Comparison of ENCODE assay signal across 9 cellular contexts in the genomic region with DNA sequence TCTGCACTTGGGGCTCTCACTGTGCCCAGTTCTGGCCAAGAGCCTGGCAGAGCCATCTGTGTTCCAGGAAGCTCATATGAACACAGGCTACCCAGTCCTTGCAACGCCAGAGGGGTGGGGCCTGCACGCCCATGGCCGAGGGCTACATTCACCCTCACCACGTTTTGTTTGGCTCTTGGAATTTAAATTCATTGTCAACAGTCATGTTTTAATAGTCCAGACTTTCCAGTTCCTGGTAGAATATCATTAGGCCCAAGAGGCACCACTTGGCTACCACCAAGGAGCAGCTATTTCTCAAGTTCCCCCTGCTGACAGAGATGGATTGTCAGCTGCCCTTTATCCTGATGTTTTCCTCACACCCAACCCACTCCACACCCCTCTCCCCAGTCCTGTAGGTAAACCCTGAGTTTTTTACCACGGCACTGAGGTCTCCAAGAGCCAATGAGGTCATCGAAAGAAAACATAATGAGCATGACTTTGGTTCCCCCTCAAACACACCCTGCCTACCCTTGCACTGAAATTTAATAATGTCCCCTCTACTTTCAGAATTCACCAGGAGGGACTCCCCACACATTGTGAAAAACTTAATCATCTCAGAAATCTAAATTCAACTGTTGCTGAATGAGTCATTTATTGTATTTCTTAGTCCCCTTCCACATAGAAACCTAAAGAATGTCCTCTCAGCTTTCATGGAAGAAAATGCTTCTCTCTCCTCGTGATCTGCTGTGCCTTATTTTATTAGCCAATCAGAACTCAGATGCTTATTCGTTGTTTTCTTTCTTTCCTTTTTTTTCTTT.
DNase-seq lines count a peak whose midpoint lies in the region; ATAC-seq and TF ChIP-seq lines count a peak whose summit lies in the region.
"Had no signal": no experiment of that assay in that cellular context is flagged by ENCODE, and none has a peak within 500 bp of the region (broad histone marks: within the 10 kb centered on the region; RNA-seq: fewer than 3 reads in every experiment).

No MANE protein-coding gene starts in this region.

- no peak for TF ChIP-seq CTCF in activated CD8-positive, alpha-beta T cell treated with anti-CD3 and anti-CD28 coated beads for 36 hours (IDR thresholded peaks at IDR 0.05)

- H3K27ac Mint-ChIP-seq in activated CD8-positive, alpha-beta T cell treated with anti-CD3 and anti-CD28 coated beads for 36 hours, result peak overlapping the region; percentile 77
- no peak overlapping the region for H3K27ac Mint-ChIP-seq in activated CD8-positive, alpha-beta T cell treated with anti-CD3 and anti-CD28 coated beads, Interleukin-2, amount 10 ng/mL, durations not matched to agents 7 days and 5 days
- H3K27ac Mint-ChIP-seq in stimulated activated naive B cell treated with anti-CD40 and anti-IgM and Interleukin-4, amounts not matched to agents 10 μg/mL and 1 μg/mL and 100 μg/mL, for 72 hours, result no peak overlapping the region

- CTCF ChIA-PET in activated CD8-positive, alpha-beta T cell treated with anti-CD3 and anti-CD28 coated beads for 36 hours (lab: Charles Lee), result interaction anchor here (1.0 to 3.5 kb wide), 3 partner anchors 35 to 850 kb away, joined by 3 to 15 read pairs (median 3); no protein-coding TSS in a partner anchor
- CTCF ChIA-PET in activated CD8-positive, alpha-beta T cell treated with anti-CD3 and anti-CD28 coated beads, Interleukin-2, amount 10 ng/mL, durations not matched to agents 7 days and 5 days (lab: Charles Lee), result interaction anchor here (1.0 to 2.2 kb wide), 2 partner anchors 29 to 99 kb away, joined by 3 to 10 read pairs; no protein-coding TSS in a partner anchor

- ATAC-seq in activated CD8-positive, alpha-beta T cell treated with anti-CD3 and anti-CD28 coated beads for 36 hours, result peak; percentile 97
- no peak for ATAC-seq in activated CD8-positive, alpha-beta T cell treated with anti-CD3 and anti-CD28 coated beads, Interleukin-2, amount 10 ng/mL, durations not matched to agents 7 days and 5 days
- ATAC-seq in esophagus mucosa (peak; percentile 90), HG02763 (IDR thresholded peaks at IDR 0.05; ENCODE audit: unreplicated experiment) (no peak), GM19452 (IDR thresholded peaks at IDR 0.05; ENCODE audit: unreplicated experiment) (no peak)
- peak; percentile 85 to 94 for ATAC-seq in stimulated activated naive B cell treated with anti-CD40 and anti-IgM and Interleukin-4, amounts not matched to agents 10 μg/mL and 1 μg/mL and 100 μg/mL, for 72 hours (replicated peaks)

- H3K4me3 Mint-ChIP-seq in activated CD8-positive, alpha-beta T cell treated with anti-CD3 and anti-CD28 coated beads for 36 hours, result peak overlapping the region; percentile 21
- H3K4me3 Mint-ChIP-seq in activated CD8-positive, alpha-beta T cell treated with anti-CD3 and anti-CD28 coated beads, Interleukin-2, amount 10 ng/mL, durations not matched to agents 7 days and 5 days, result no peak overlapping the region
- no peak overlapping the region for H3K4me3 Mint-ChIP-seq in stimulated activated naive B cell treated with anti-CD40 and anti-IgM and Interleukin-4, amounts not matched to agents 10 μg/mL and 1 μg/mL and 100 μg/mL, for 72 hours

- no peaks in the 10 kb centered on the region for H3K27me3 Mint-ChIP-seq in activated CD8-positive, alpha-beta T cell treated with anti-CD3 and anti-CD28 coated beads for 36 hours
- no peaks in the 10 kb centered on the region for H3K27me3 Mint-ChIP-seq in activated CD8-positive, alpha-beta T cell treated with anti-CD3 and anti-CD28 coated beads, Interleukin-2, amount 10 ng/mL, durations not matched to agents 7 days and 5 days (ENCODE audit: low read depth)
- H3K27me3 Mint-ChIP-seq in stimulated activated naive B cell treated with anti-CD40 and anti-IgM and Interleukin-4, amounts not matched to agents 10 μg/mL and 1 μg/mL and 100 μg/mL, for 72 hours, result peaks cover 25 to 31% of the 10 kb centered on the region in 2 donors

- POLR2A ChIA-PET in activated CD8-positive, alpha-beta T cell treated with anti-CD3 and anti-CD28 coated beads for 36 hours (lab: Charles Lee), result no interaction called here
- POLR2A ChIA-PET in activated CD8-positive, alpha-beta T cell treated with anti-CD3 and anti-CD28 coated beads, Interleukin-2, amount 10 ng/mL, durations not matched to agents 7 days and 5 days (lab: Charles Lee), result interaction anchor here (0.6 kb wide), 1 partner anchor 1102 kb away, joined by 3 read pairs; no protein-coding TSS in a partner anchor

- intact Hi-C loops in activated CD8-positive, alpha-beta T cell treated with anti-CD3 and anti-CD28 coated beads for 36 hours (cut with micrococcal nuclease), result no loop called here

- peaks cover 2% of the 10 kb centered on the region for H3K36me3 Mint-ChIP-seq in activated CD8-positive, alpha-beta T cell treated with anti-CD3 and anti-CD28 coated beads for 36 hours (ENCODE audit: low read depth)
- H3K36me3 Mint-ChIP-seq in activated CD8-positive, alpha-beta T cell treated with anti-CD3 and anti-CD28 coated beads, Interleukin-2, amount 10 ng/mL, durations not matched to agents 7 days and 5 days (ENCODE audit: low read depth), result no peaks in the 10 kb centered on the region
- peaks cover 6% of the 10 kb centered on the region in 2 donors for H3K36me3 Mint-ChIP-seq in stimulated activated naive B cell treated with anti-CD40 and anti-IgM and Interleukin-4, amounts not matched to agents 10 μg/mL and 1 μg/mL and 100 μg/mL, for 72 hours

- H3K9me3 Mint-ChIP-seq in activated CD8-positive, alpha-beta T cell treated with anti-CD3 and anti-CD28 coated beads for 36 hours, result no peaks in the 10 kb centered on the region
- no peaks in the 10 kb centered on the region for H3K9me3 Mint-ChIP-seq in activated CD8-positive, alpha-beta T cell treated with anti-CD3 and anti-CD28 coated beads, Interleukin-2, amount 10 ng/mL, durations not matched to agents 7 days and 5 days (ENCODE audit: insufficient read depth)
- no peaks in the 10 kb centered on the region for H3K9me3 Mint-ChIP-seq in stimulated activated naive B cell treated with anti-CD40 and anti-IgM and Interleukin-4, amounts not matched to agents 10 μg/mL and 1 μg/mL and 100 μg/mL, for 72 hours

- H3K4me1 Mint-ChIP-seq in activated CD8-positive, alpha-beta T cell treated with anti-CD3 and anti-CD28 coated beads for 36 hours (ENCODE audit: low read depth), result peaks cover 16% of the 10 kb centered on the region
- peaks cover 2% of the 10 kb centered on the region for H3K4me1 Mint-ChIP-seq in activated CD8-positive, alpha-beta T cell treated with anti-CD3 and anti-CD28 coated beads, Interleukin-2, amount 10 ng/mL, durations not matched to agents 7 days and 5 days (ENCODE audit: low read depth)
- H3K4me1 Mint-ChIP-seq in stimulated activated naive B cell treated with anti-CD40 and anti-IgM and Interleukin-4, amounts not matched to agents 10 μg/mL and 1 μg/mL and 100 μg/mL, for 72 hours, result peaks cover 11 to 13% of the 10 kb centered on the region in 2 donors

- peak; percentile 49 for DNase-seq in activated CD8-positive, alpha-beta T cell treated with anti-CD3 and anti-CD28 coated beads for 36 hours
- no peak for DNase-seq in activated CD8-positive, alpha-beta T cell treated with anti-CD3 and anti-CD28 coated beads, Interleukin-2, amount 10 ng/mL, durations not matched to agents 7 days and 5 days
- DNase-seq in M059J (ENCODE audit: low read depth), result peak; percentile 79
- DNase-seq in stimulated activated naive B cell treated with anti-CD40 and anti-IgM and Interleukin-4, amounts not matched to agents 10 μg/mL and 1 μg/mL and 100 μg/mL, for 72 hours, result no peak
- no peak for DNase-seq in activated gamma-delta T cell (lab: John Stamatoyannopoulos, UW)
- DNase-seq: pancreas had no signal

Comparison
In these comparisons a context has a peak if more than half of its experiments do, and no peak if none do; other contexts are left out.
1. ATAC-seq: peak in activated CD8-positive, alpha-beta T cell treated with anti-CD3 and anti-CD28 coated beads for 36 hours (single experiment), esophagus mucosa (single experiment) and stimulated activated naive B cell treated with anti-CD40 and anti-IgM and Interleukin-4, amounts not matched to agents 10 μg/mL and 1 μg/mL and 100 μg/mL, for 72 hours (2 of 2); none in activated CD8-positive, alpha-beta T cell treated with anti-CD3 and anti-CD28 coated beads, Interleukin-2, amount 10 ng/mL, durations not matched to agents 7 days and 5 days (single experiment), HG02763 (single experiment) and GM19452 (single experiment).
2. DNase-seq: peak in activated CD8-positive, alpha-beta T cell treated with anti-CD3 and anti-CD28 coated beads for 36 hours (single experiment) and M059J (single experiment); none in activated CD8-positive, alpha-beta T cell treated with anti-CD3 and anti-CD28 coated beads, Interleukin-2, amount 10 ng/mL, durations not matched to agents 7 days and 5 days (single experiment), stimulated activated naive B cell treated with anti-CD40 and anti-IgM and Interleukin-4, amounts not matched to agents 10 μg/mL and 1 μg/mL and 100 μg/mL, for 72 hours (single experiment) and activated gamma-delta T cell (single experiment).